Comparison of ENCODE assay signal across 8 cellular contexts in the genomic region with DNA sequence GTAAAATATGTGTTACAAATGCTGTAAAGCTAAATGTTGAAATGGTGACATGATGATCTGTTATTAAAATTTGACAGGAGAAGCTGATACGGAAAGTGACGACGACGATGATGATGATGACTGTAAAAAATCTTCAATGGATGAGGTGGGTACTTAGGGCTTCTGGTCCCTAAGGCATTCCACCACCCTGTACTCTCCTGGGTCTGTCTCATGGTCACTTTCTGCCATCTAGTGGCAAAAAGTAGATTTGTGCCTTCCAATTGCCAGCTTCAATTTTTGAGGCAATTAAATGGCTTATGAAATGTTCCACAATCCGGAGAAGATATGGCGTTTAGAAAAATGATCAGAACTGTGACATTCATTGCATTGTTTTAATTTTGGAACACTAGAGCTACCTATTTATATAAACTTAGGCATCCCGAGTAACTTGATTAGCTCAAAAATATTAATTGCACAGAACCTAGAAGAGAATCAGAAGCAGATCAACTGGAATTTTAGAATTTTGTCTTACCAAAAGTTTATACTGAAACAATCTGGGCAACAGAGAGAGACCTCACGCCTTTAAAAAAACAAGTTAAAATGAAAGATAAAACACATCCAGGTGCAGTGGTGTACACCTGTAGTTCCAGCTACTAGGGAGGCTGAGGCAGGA.
DNase-seq lines count a peak whose midpoint lies in the region; ATAC-seq and TF ChIP-seq lines count a peak whose summit lies in the region.

No MANE protein-coding gene starts in this region.

- no peaks in the 10 kb centered on the region for H3K9me3 Mint-ChIP-seq in T-helper 2 cell treated with Interferon-gamma antibody and Interleukin-4, amounts not matched to agents 5 μg/mL and 100 μg/mL, for 36 hours
- no peaks in the 10 kb centered on the region for H3K9me3 Mint-ChIP-seq in natural killer cell

- TF ChIP-seq CTCF in AG09319 (IDR thresholded peaks at IDR 0.05; ENCODE audit: low read depth, low read length): peak; percentile 74
- peak; percentile 74 for TF ChIP-seq CTCF in GM12873 (IDR thresholded peaks at IDR 0.05; ENCODE audit: insufficient read depth, low read depth, low read length, missing control alignments)
- TF ChIP-seq CTCF in natural killer cell (IDR thresholded peaks at IDR 0.05): peak; percentile 94

- peak; percentile 31 for DNase-seq in AG09319 (ENCODE audit: extremely low read depth, low read depth)
- DNase-seq in NCI-H2029 (lab: John Stamatoyannopoulos, UW): peak; percentile 57
- DNase-seq in T-helper 2 cell treated with Interferon-gamma antibody and Interleukin-4, amounts not matched to agents 5 μg/mL and 100 μg/mL, for 36 hours (ENCODE audit: low spot score): peak; percentile 12
- DNase-seq in fibroblast of gingiva (ENCODE audit: low read depth): peak; percentile 61
- DNase-seq in natural killer cell: no peak

- H3K4me1 Mint-ChIP-seq in T-helper 2 cell treated with Interferon-gamma antibody and Interleukin-4, amounts not matched to agents 5 μg/mL and 100 μg/mL, for 36 hours (ENCODE audit: low read depth): no peaks in the 10 kb centered on the region
- H3K4me1 Mint-ChIP-seq in natural killer cell: no peaks in the 10 kb centered on the region

- intact Hi-C loops in natural killer cell (cut with micrococcal nuclease): loop anchor here (1.0 to 10.0 kb wide), 4 partner anchors 590 to 1958 kb away; a partner anchor contains a TSS

- ATAC-seq in HG02973 (IDR thresholded peaks at IDR 0.05; ENCODE audit: unreplicated experiment) (peak; percentile 83), natural killer cell (peak; percentile 73 to 81 (median 73)), HG03095 (IDR thresholded peaks at IDR 0.05; ENCODE audit: unreplicated experiment) (no peak)

- H3K27me3 Mint-ChIP-seq in T-helper 2 cell treated with Interferon-gamma antibody and Interleukin-4, amounts not matched to agents 5 μg/mL and 100 μg/mL, for 36 hours (ENCODE audit: low read depth): no peaks in the 10 kb centered on the region
- H3K27me3 Mint-ChIP-seq in natural killer cell (ENCODE audit: low read depth in 2 of 2): no peaks in the 10 kb centered on the region

- H3K4me3 Mint-ChIP-seq in T-helper 2 cell treated with Interferon-gamma antibody and Interleukin-4, amounts not matched to agents 5 μg/mL and 100 μg/mL, for 36 hours: no peak overlapping the region
- no peak overlapping the region for H3K4me3 Mint-ChIP-seq in natural killer cell

- H3K27ac Mint-ChIP-seq in T-helper 2 cell treated with Interferon-gamma antibody and Interleukin-4, amounts not matched to agents 5 μg/mL and 100 μg/mL, for 36 hours: no peak overlapping the region
- no peak overlapping the region for H3K27ac Mint-ChIP-seq in natural killer cell

- H3K36me3 Mint-ChIP-seq in T-helper 2 cell treated with Interferon-gamma antibody and Interleukin-4, amounts not matched to agents 5 μg/mL and 100 μg/mL, for 36 hours (ENCODE audit: low read depth): no peaks in the 10 kb centered on the region
- H3K36me3 Mint-ChIP-seq in natural killer cell: peaks cover 2% of the 10 kb centered on the region
